Comparison of ENCODE assay signal across 29 cellular contexts in the genomic region with DNA sequence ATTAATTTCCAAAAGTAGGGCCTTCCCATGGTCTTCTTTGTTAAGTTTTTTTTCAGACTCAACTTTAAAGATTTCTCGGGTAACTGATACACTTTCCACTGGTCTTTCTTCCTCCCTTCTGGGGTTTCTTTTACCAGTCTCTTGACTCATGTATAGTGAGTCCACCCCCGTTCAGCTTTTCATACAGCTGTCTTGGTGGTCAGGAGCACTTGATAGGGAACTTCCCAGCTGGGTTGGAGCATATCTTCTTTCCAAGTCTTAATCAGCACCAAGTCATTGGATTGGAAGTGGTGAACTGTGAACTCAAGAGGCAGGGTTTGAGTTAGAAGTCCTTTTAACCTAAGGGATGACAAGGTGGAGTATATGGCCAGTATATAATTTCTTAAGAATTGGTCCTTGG. TPM values are rescaled to one million over a fixed set of nuclear protein-coding genes. Genes with fewer than 3 reads are reported as not detected.
DNase-seq lines count a peak whose midpoint lies in the region; ATAC-seq and TF ChIP-seq lines count a peak whose summit lies in the region.
"Had no signal": no experiment of that assay in that cellular context is flagged by ENCODE, and none has a peak within 500 bp of the region (broad histone marks: within the 10 kb centered on the region; RNA-seq: fewer than 3 reads in every experiment).

No MANE protein-coding gene starts in this region.

- no CpG with 5 or more reads among the region's 2 CpGs for WGBS in H9 (ENCODE audit: extremely low coverage, insufficient read length, low lambda C conversion rate)

- no peak overlapping the region for H4K91ac ChIP-seq in H9 (ENCODE audit: insufficient read length, low read depth, low read length)

- H3K27me3 ChIP-seq in Karpas-422 (ENCODE audit: low read length), result no peaks in the 10 kb centered on the region
- H3K27me3 ChIP-seq in H9 (ENCODE audit: insufficient read depth, low read length), result no peaks in the 10 kb centered on the region
- H3K27me3 ChIP-seq: adrenal gland, body of pancreas, dorsolateral prefrontal cortex had no signal

- H3K4me2 ChIP-seq in Karpas-422 (ENCODE audit: low read depth, low read length, poor library complexity, severe bottlenecking), result no peak overlapping the region
- H3K4me2 ChIP-seq in H9 (ENCODE audit: insufficient read depth, insufficient read length, low read length), result no peak overlapping the region
- H3K4me2 ChIP-seq: smooth muscle cell had no signal

- no peak overlapping the region for H4K8ac ChIP-seq in H9 (replicated peaks; ENCODE audit: insufficient read length, low read depth, low read length)

- CTCF ChIA-PET in activated CD4-positive, alpha-beta T cell treated with anti-CD3 and anti-CD28 coated beads, Interleukin-2, amount 10 ng/mL, durations not matched to agents 7 days and 5 days (lab: Charles Lee), result no interaction called here

- H3K9me2 ChIP-seq in Karpas-422 (replicated peaks; ENCODE audit: insufficient read depth, low read length), result no peaks in the 10 kb centered on the region

- no peak overlapping the region for H2AK5ac ChIP-seq in H9 (ENCODE audit: insufficient read length, low read length)

- no peak overlapping the region for H3K4me3 Mint-ChIP-seq in activated CD4-positive, alpha-beta T cell treated with anti-CD3 and anti-CD28 coated beads, Interleukin-2, amount 10 ng/mL, durations not matched to agents 7 days and 5 days
- H3K4me3 Mint-ChIP-seq in stimulated activated naive CD8-positive, alpha-beta T cell treated with anti-CD3 and anti-CD28 coated beads, Interleukin-15, amount 100 ng/mL, for 72 hours, result no peak overlapping the region
- no peak overlapping the region for H3K4me3 Mint-ChIP-seq in H9
- H3K4me3 Mint-ChIP-seq: activated CD8-positive, alpha-beta memory T cell treated with anti-CD3 and anti-CD28 coated beads, Interleukin-2, amount 10 ng/mL, durations not matched to agents 7 days and 5 days; CD4-positive, CD25-positive, alpha-beta regulatory T cell; IgD-negative memory B cell; neural crest cell had no signal

- H2BK120ac ChIP-seq in H9 (ENCODE audit: low read depth, low read length, poor library complexity, severe bottlenecking), result no peak overlapping the region

- no peaks in the 10 kb centered on the region for H3K23me2 ChIP-seq in H9 (ENCODE audit: insufficient read length, low read depth, low read length, poor library complexity, severe bottlenecking)

- H3K23ac ChIP-seq in H9 (ENCODE audit: insufficient read length, low read depth, low read length), result no peak overlapping the region

- no peaks in the 10 kb centered on the region for H3K79me1 ChIP-seq in H9 (ENCODE audit: insufficient read depth, low read depth, low read length, poor library complexity, severe bottlenecking)

- H3K14ac ChIP-seq in H9 (ENCODE audit: insufficient read depth, low read length), result no peak overlapping the region

- ATAC-seq in stimulated activated naive CD8-positive, alpha-beta T cell treated with anti-CD3 and anti-CD28 coated beads, Interleukin-15, amount 100 ng/mL, for 72 hours, result peak; percentile 93
- ATAC-seq: activated CD8-positive, alpha-beta memory T cell treated with anti-CD3 and anti-CD28 coated beads, Interleukin-2, amount 10 ng/mL, durations not matched to agents 7 days and 5 days; body of pancreas; gastroesophageal sphincter had no signal

- H3K9ac ChIP-seq in Karpas-422 (ENCODE audit: low read length) (no peak overlapping the region), H9 (ENCODE audit: extremely low read depth, insufficient read length, low read length) (no peak overlapping the region)
- H3K9ac ChIP-seq: parathyroid adenoma had no signal

- H3K18ac ChIP-seq in H9 (ENCODE audit: insufficient read length, low read depth, low read length), result no peak overlapping the region

- H3K79me2 ChIP-seq in Karpas-422 (ENCODE audit: low read length), result no peaks in the 10 kb centered on the region
- no peaks in the 10 kb centered on the region for H3K79me2 ChIP-seq in H9 (ENCODE audit: insufficient read depth, low read length)
- H3K79me2 ChIP-seq: parathyroid adenoma had no signal

- H4K5ac ChIP-seq in H9 (ENCODE audit: insufficient read length, low read depth, low read length), result no peak overlapping the region

- peak; percentile 45 for DNase-seq in activated CD4-positive, alpha-beta T cell treated with anti-CD3 and anti-CD28 coated beads for 48 hours
- DNase-seq in activated CD4-positive, alpha-beta T cell treated with anti-CD3 and anti-CD28 coated beads, Interleukin-2, amount 10 ng/mL, durations not matched to agents 7 days and 5 days, result no peak
- DNase-seq in stimulated activated CD4-positive, alpha-beta T cell treated with anti-CD3 and anti-CD28 coated beads, Interleukin-1b, Interleukin-23, amount 100 ng/mL, for 48 hours, result peak; percentile 47
- no peak for DNase-seq in stimulated activated CD4-positive, alpha-beta T cell treated with anti-CD3 and anti-CD28 coated beads, Interleukin-2, amount 100 ng/mL, for 24 hours
- DNase-seq in fibroblast of mammary gland (ENCODE audit: low read depth), result peak; percentile 2
- DNase-seq in stimulated activated naive CD8-positive, alpha-beta T cell treated with anti-CD3 and anti-CD28 coated beads, Interleukin-15, amount 100 ng/mL, for 72 hours, result peak in 1 of 2 donors; percentile 36
- DNase-seq in Karpas-422, result no peak
- no peak for DNase-seq in H9
- DNase-seq: activated CD4-positive, CD25-positive, alpha-beta regulatory T cell; activated CD8-positive, alpha-beta memory T cell treated with anti-CD3 and anti-CD28 coated beads, Interleukin-2, amount 10 ng/mL, durations not matched to agents 7 days and 5 days; activated effector memory CD4-positive, alpha-beta T cell treated with anti-CD3 and anti-CD28 coated beads, Interleukin-2, amount 50 U/mL, for 16 hours; adrenal gland; body of pancreas; CD4-positive, CD25-positive, alpha-beta regulatory T cell; cerebellar nuclear complex; dorsolateral prefrontal cortex; EL; NCI-H1105 treated with DMSO at 0.1 percent for 48 hours; NCI-H2081; NCI-H2227 treated with DMSO at 0.1 percent for 48 hours; NCI-H526 treated with DMSO at 0.1 percent for 48 hours; trophoblast cell had no signal

- no peaks in the 10 kb centered on the region for H4K20me1 ChIP-seq in Karpas-422 (ENCODE audit: insufficient read depth, low read depth, low read length)
- H4K20me1 ChIP-seq in H9 (ENCODE audit: control insufficient read depth, insufficient read depth, insufficient read length), result no peaks in the 10 kb centered on the region

- H3K4me1 ChIP-seq in Karpas-422 (ENCODE audit: low read length), result peaks cover 7% of the 10 kb centered on the region
- no peaks in the 10 kb centered on the region for H3K4me1 ChIP-seq in H9 (ENCODE audit: insufficient read depth, low read length)
- H3K4me1 ChIP-seq: adrenal gland, body of pancreas, gastroesophageal sphincter had no signal

- no peak overlapping the region for H3K27ac Mint-ChIP-seq in activated CD4-positive, alpha-beta T cell treated with anti-CD3 and anti-CD28 coated beads, Interleukin-2, amount 10 ng/mL, durations not matched to agents 7 days and 5 days
- H3K27ac Mint-ChIP-seq in stimulated activated naive CD8-positive, alpha-beta T cell treated with anti-CD3 and anti-CD28 coated beads, Interleukin-15, amount 100 ng/mL, for 72 hours, result no peak overlapping the region
- no peak overlapping the region for H3K27ac Mint-ChIP-seq in H9
- H3K27ac Mint-ChIP-seq: activated CD8-positive, alpha-beta memory T cell treated with anti-CD3 and anti-CD28 coated beads, Interleukin-2, amount 10 ng/mL, durations not matched to agents 7 days and 5 days; CD4-positive, CD25-positive, alpha-beta regulatory T cell; IgD-negative memory B cell had no signal

- H3K27me3 Mint-ChIP-seq in activated CD4-positive, alpha-beta T cell treated with anti-CD3 and anti-CD28 coated beads, Interleukin-2, amount 10 ng/mL, durations not matched to agents 7 days and 5 days, result peaks cover 3% of the 10 kb centered on the region
- H3K27me3 Mint-ChIP-seq in stimulated activated naive CD8-positive, alpha-beta T cell treated with anti-CD3 and anti-CD28 coated beads, Interleukin-15, amount 100 ng/mL, for 72 hours, result peaks cover 6% of the 10 kb centered on the region
- peaks cover 55% of the 10 kb centered on the region for H3K27me3 Mint-ChIP-seq in H9 (ENCODE audit: low read depth)

- no peak overlapping the region for H3K4ac ChIP-seq in H9 (ENCODE audit: low read depth, low read length)

- H2BK20ac ChIP-seq in H9 (ENCODE audit: low read depth, low read length, poor library complexity, severe bottlenecking), result no peak overlapping the region

- no peak overlapping the region for H2BK5ac ChIP-seq in H9 (ENCODE audit: insufficient read length, low read length)

- H2AFZ ChIP-seq in Karpas-422 (ENCODE audit: low read length), result no peak overlapping the region
- no peak overlapping the region for H2AFZ ChIP-seq in H9 (ENCODE audit: low read length)
- H2AFZ ChIP-seq: parathyroid adenoma had no signal

- H2BK15ac ChIP-seq in H9 (ENCODE audit: low read depth, low read length), result no peak overlapping the region

- H3K9me3 ChIP-seq in Karpas-422 (ENCODE audit: low read length) (no peaks in the 10 kb centered on the region), H9 (ENCODE audit: control insufficient read depth, low read depth, low read length) (peaks cover 9% of the 10 kb centered on the region)
- H3K9me3 ChIP-seq: adrenal gland, body of pancreas, gastroesophageal sphincter had no signal

- H2BK12ac ChIP-seq in H9 (ENCODE audit: insufficient read length, low read depth, low read length), result no peak overlapping the region

- peaks cover 3% of the 10 kb centered on the region for H3K4me1 Mint-ChIP-seq in activated CD4-positive, alpha-beta T cell treated with anti-CD3 and anti-CD28 coated beads, Interleukin-2, amount 10 ng/mL, durations not matched to agents 7 days and 5 days
- peaks cover 7% of the 10 kb centered on the region for H3K4me1 Mint-ChIP-seq in stimulated activated naive CD8-positive, alpha-beta T cell treated with anti-CD3 and anti-CD28 coated beads, Interleukin-15, amount 100 ng/mL, for 72 hours
- H3K4me1 Mint-ChIP-seq in H9, result no peaks in the 10 kb centered on the region
- H3K4me1 Mint-ChIP-seq: IgD-negative memory B cell, neural crest cell had no signal

- no peak overlapping the region for H3T11ph ChIP-seq in H9 (ENCODE audit: low read length)

- H3K4me3 ChIP-seq in fibroblast of mammary gland (ENCODE audit: control insufficient read depth, low read depth, low read length), result no peak overlapping the region
- H3K4me3 ChIP-seq in Karpas-422 (ENCODE audit: low read length), result no peak overlapping the region
- H3K4me3 ChIP-seq: adrenal gland, body of pancreas, dorsolateral prefrontal cortex, gastroesophageal sphincter, smooth muscle cell had no signal

- H3K56ac ChIP-seq in H9 (ENCODE audit: insufficient read length, low read depth, low read length), result no peak overlapping the region

- no peaks in the 10 kb centered on the region for H3K36me3 ChIP-seq in Karpas-422 (ENCODE audit: insufficient read depth, low read length)
- H3K36me3 ChIP-seq: adrenal gland, gastroesophageal sphincter had no signal

- TF ChIP-seq CTCF in fibroblast of mammary gland (conservative IDR thresholded peaks at IDR 0.05; ENCODE audit: control insufficient read depth, insufficient read depth, low read depth, low read length) (no peak), H9 (conservative IDR thresholded peaks at IDR 0.05) (no peak)

- POLR2A ChIA-PET in activated CD4-positive, alpha-beta T cell treated with anti-CD3 and anti-CD28 coated beads, Interleukin-2, amount 10 ng/mL, durations not matched to agents 7 days and 5 days (lab: Charles Lee), result no interaction called here

- H3K9me3 Mint-ChIP-seq in activated CD4-positive, alpha-beta T cell treated with anti-CD3 and anti-CD28 coated beads, Interleukin-2, amount 10 ng/mL, durations not matched to agents 7 days and 5 days, result peaks cover 17% of the 10 kb centered on the region
- H3K9me3 Mint-ChIP-seq in stimulated activated naive CD8-positive, alpha-beta T cell treated with anti-CD3 and anti-CD28 coated beads, Interleukin-15, amount 100 ng/mL, for 72 hours, result peaks cover 9 to 10% of the 10 kb centered on the region in 2 donors
- peaks cover 36 to 47% of the 10 kb centered on the region in 2 experiments for H3K9me3 Mint-ChIP-seq in H9

- peaks cover 7% of the 10 kb centered on the region for H3K36me3 Mint-ChIP-seq in activated CD4-positive, alpha-beta T cell treated with anti-CD3 and anti-CD28 coated beads, Interleukin-2, amount 10 ng/mL, durations not matched to agents 7 days and 5 days (ENCODE audit: low read depth)
- peaks cover 0 to 4% (median 0%) of the 10 kb centered on the region in 3 experiments; a peak in 4 of 7 replicates for H3K36me3 Mint-ChIP-seq in H9 (ENCODE audit: insufficient read depth in 1 of 3, low read depth in 3 of 3)
- H3K36me3 Mint-ChIP-seq: CD4-positive, CD25-positive, alpha-beta regulatory T cell had no signal

- no peak overlapping the region for H3K27ac ChIP-seq in Karpas-422 (ENCODE audit: low read length)
- no peak overlapping the region for H3K27ac ChIP-seq in H9 (ENCODE audit: insufficient read length, low read depth, low read length)
- H3K27ac ChIP-seq: adrenal gland, body of pancreas, dorsolateral prefrontal cortex, gastroesophageal sphincter, parathyroid adenoma had no signal

RNA-seq across cellular contexts. Expression of a gene that starts 29.2 kb away (rescaled TPM):
- total RNA-seq in activated CD4-positive, alpha-beta T cell treated with anti-CD3 and anti-CD28 coated beads, Interleukin-2, amount 10 ng/mL, durations not matched to agents 7 days and 5 days, result not detected
- total RNA-seq in Karpas-422 (2014; rRNA removed; shearing (Covaris generic); ENCODE audit: low replicate concordance), result not detected in 2 replicates
- not detected in 2 replicates for total RNA-seq in H9 (2021)
- total RNA-seq: A172; activated CD8-positive, alpha-beta memory T cell treated with anti-CD3 and anti-CD28 coated beads, Interleukin-2, amount 10 ng/mL, durations not matched to agents 7 days and 5 days; body of pancreas; CD4-positive, CD25-positive, alpha-beta regulatory T cell had no signal

RNA-seq across cellular contexts. Expression of a gene that starts 44.4 kb away (rescaled TPM):
- not detected for total RNA-seq in activated CD4-positive, alpha-beta T cell treated with anti-CD3 and anti-CD28 coated beads, Interleukin-2, amount 10 ng/mL, durations not matched to agents 7 days and 5 days
- total RNA-seq in Karpas-422 (2014; rRNA removed; shearing (Covaris generic); ENCODE audit: low replicate concordance), result not detected in 2 replicates
- not detected in 2 replicates for total RNA-seq in H9 (2021)
- total RNA-seq: A172; activated CD8-positive, alpha-beta memory T cell treated with anti-CD3 and anti-CD28 coated beads, Interleukin-2, amount 10 ng/mL, durations not matched to agents 7 days and 5 days; body of pancreas; CD4-positive, CD25-positive, alpha-beta regulatory T cell; neural crest cell; smooth muscle cell; subcutaneous adipose tissue had no signal

RNA-seq across cellular contexts. Expression of a gene that starts 44.7 kb away (rescaled TPM):
- 10 to 100 TPM; 80.5 to 81.3 TPM for total RNA-seq in activated CD4-positive, alpha-beta T cell treated with anti-CD3 and anti-CD28 coated beads, Interleukin-2, amount 10 ng/mL, durations not matched to agents 7 days and 5 days
- 22.6 and 37.6 TPM in 2 replicates for total RNA-seq in Karpas-422 (2014; rRNA removed; shearing (Covaris generic); ENCODE audit: low replicate concordance)
- total RNA-seq in H9 (2021), result 168 and 171 TPM in 2 replicates

RNA-seq across cellular contexts. Expression of a gene that starts 48.4 kb away (rescaled TPM):
- total RNA-seq in activated CD4-positive, alpha-beta T cell treated with anti-CD3 and anti-CD28 coated beads, Interleukin-2, amount 10 ng/mL, durations not matched to agents 7 days and 5 days, result 10 to 100 TPM; 42.4 to 44.6 TPM
- total RNA-seq in Karpas-422 (2014; rRNA removed; shearing (Covaris generic); ENCODE audit: low replicate concordance), result 7.6 and 12.5 TPM in 2 replicates
- total RNA-seq in H9 (2021), result 23.5 and 23.7 TPM in 2 replicates

Comparison
In these comparisons a context has a peak if more than half of its experiments do, and no peak if none do; other contexts are left out.
1. DNase-seq: peak in activated CD4-positive, alpha-beta T cell treated with anti-CD3 and anti-CD28 coated beads for 48 hours (single experiment), stimulated activated CD4-positive, alpha-beta T cell treated with anti-CD3 and anti-CD28 coated beads, Interleukin-1b, Interleukin-23, amount 100 ng/mL, for 48 hours (single experiment) and fibroblast of mammary gland (single experiment); none in activated CD4-positive, alpha-beta T cell treated with anti-CD3 and anti-CD28 coated beads, Interleukin-2, amount 10 ng/mL, durations not matched to agents 7 days and 5 days (single experiment), stimulated activated CD4-positive, alpha-beta T cell treated with anti-CD3 and anti-CD28 coated beads, Interleukin-2, amount 100 ng/mL, for 24 hours (0 of 2), Karpas-422 (single experiment) and H9 (single experiment).